ENCODE assay signal across 8 cellular contexts in the genomic region with DNA sequence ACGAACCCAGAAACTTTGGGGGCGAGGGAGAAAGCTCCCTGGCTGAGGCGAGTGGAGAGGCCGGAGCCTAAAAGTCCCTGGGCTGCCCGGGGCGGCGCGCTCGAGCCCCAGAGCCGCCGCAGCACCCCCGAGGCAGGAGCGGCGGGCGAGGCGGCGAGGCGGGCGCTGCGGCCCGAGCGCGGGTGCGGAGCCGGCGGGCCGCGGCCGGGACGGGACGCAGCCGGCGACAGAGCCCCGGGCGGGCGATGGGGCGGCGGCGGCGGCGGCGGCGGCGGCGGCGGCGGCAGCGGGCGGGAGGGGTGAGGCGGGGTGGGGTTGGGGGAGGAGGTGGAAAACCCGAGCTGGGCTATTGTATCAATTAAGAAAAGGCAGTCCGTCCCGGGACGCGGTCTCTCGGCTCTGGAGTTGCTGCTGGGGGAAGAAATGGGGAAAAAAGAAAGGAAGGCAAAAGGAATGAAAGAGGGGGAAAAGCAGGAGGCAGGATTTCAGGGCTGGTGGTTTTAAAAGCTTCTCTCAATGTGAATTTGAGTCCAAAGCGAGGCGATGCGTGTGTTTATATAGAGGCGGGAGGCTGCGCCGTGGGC. TPM values are rescaled to one million over a fixed set of nuclear protein-coding genes. Genes with fewer than 3 reads are reported as not detected.
A peak's percentile ranks its signal among the peaks of the same experiment; 100 is the strongest.
DNase-seq lines count a peak whose midpoint lies in the region; ATAC-seq and TF ChIP-seq lines count a peak whose summit lies in the region.

No MANE protein-coding gene starts in this region.

- ATAC-seq in aorta (ENCODE audit: low FRiP score): no peak
- no peak for ATAC-seq in GM18873 (IDR thresholded peaks at IDR 0.05; ENCODE audit: low FRiP score, unreplicated experiment)
- ATAC-seq in HG02885 (IDR thresholded peaks at IDR 0.05; ENCODE audit: poor library complexity, unreplicated experiment): no peak

- BruUV-seq in mammary epithelial cell (replicated peaks; lab: Mats Ljungman, UMichigan): no TSS peak

- CTCF ChIA-PET in mammary epithelial cell (lab: Charles Lee; ENCODE audit: low non-redundant PET): interaction anchor here (0.6 to 1.2 kb wide), 2 partner anchors 224 to 607 kb away, joined by 5 read pairs; no protein-coding TSS in a partner anchor

- intact Hi-C loops in mammary epithelial cell (cut with micrococcal nuclease): loop anchor here (1.0 to 5.0 kb wide), 2 partner anchors 111 to 219 kb away; no protein-coding TSS in a partner anchor
- intact Hi-C loops in aorta (cut with DNase I): loop anchor here (5.0 to 10.0 kb wide), 5 partner anchors 346 to 536 kb away; no protein-coding TSS in a partner anchor

- H3K4me3 ChIP-seq in BLaER1 treated with 17β-estradiol and CSF1 and Interleukin-3, amounts not matched to agents 10 nM and 100 nM: peak overlapping the region; percentile 44 to 70 (median 60); a peak in 19 of 20 replicates
- peak overlapping the region; percentile 16 for H3K4me3 ChIP-seq in Jurkat, Clone E6-1 (ENCODE audit: low read length)
- H3K4me3 ChIP-seq in mammary epithelial cell (replicated peaks in 1 of 3; ENCODE audit: insufficient read depth in 1 of 3, low read depth in 2 of 3, low read length in 3 of 3) (peak overlapping the region; percentile 46 to 53 (median 48)), aorta (ENCODE audit: low read length in 2 of 2) (peak overlapping the region; percentile 42 to 45)

- H3K27ac ChIP-seq in BLaER1 treated with 17β-estradiol and CSF1 and Interleukin-3, amounts not matched to agents 10 nM and 100 nM: no peak overlapping the region
- H3K27ac ChIP-seq in mammary epithelial cell (ENCODE audit: insufficient read depth, low read depth, low read length) (no peak overlapping the region), aorta (ENCODE audit: low read depth in 1 of 2, low read length in 2 of 2) (no peak overlapping the region)

- no peak for TF ChIP-seq CTCF in mammary epithelial cell (conservative IDR thresholded peaks at IDR 0.05 in 1 of 2, IDR thresholded peaks at IDR 0.05 in 1 of 2; ENCODE audit: extremely low read depth in 1 of 2, insufficient read depth in 1 of 2, low read depth in 1 of 2, low read length in 2 of 2)

- peaks cover 0 to 10% (median 0%) of the 10 kb centered on the region in 11 experiments; a peak in 10 of 22 replicates for H3K9me3 ChIP-seq in BLaER1 treated with 17β-estradiol and CSF1 and Interleukin-3, amounts not matched to agents 10 nM and 100 nM (replicated peaks in 1 of 11)
- H3K9me3 ChIP-seq in mammary epithelial cell (replicated peaks; ENCODE audit: insufficient read depth, low read length): no peaks in the 10 kb centered on the region
- no peaks in the 10 kb centered on the region for H3K9me3 ChIP-seq in aorta (ENCODE audit: control insufficient read depth, low read length)

- H3K9ac ChIP-seq in BLaER1 treated with 17β-estradiol and CSF1 and Interleukin-3, amounts not matched to agents 10 nM and 100 nM: peak overlapping the region in 4 of 11 experiments; percentile 15 to 60 (median 42); a peak in 3 of 22 replicates
- H3K9ac ChIP-seq in mammary epithelial cell (ENCODE audit: insufficient read depth, low read length): no peak overlapping the region

- H3K79me2 ChIP-seq in mammary epithelial cell (ENCODE audit: insufficient read depth, low read length): no peaks in the 10 kb centered on the region

- H3K27me3 ChIP-seq in BLaER1 treated with 17β-estradiol and CSF1 and Interleukin-3, amounts not matched to agents 10 nM and 100 nM: peaks cover 72 to 83% (median 80%) of the 10 kb centered on the region in 11 experiments
- peaks cover 22% of the 10 kb centered on the region for H3K27me3 ChIP-seq in mammary epithelial cell (ENCODE audit: insufficient read depth, low read length)
- H3K27me3 ChIP-seq in aorta (ENCODE audit: control insufficient read depth in 1 of 2, insufficient read depth in 2 of 2, low read length in 1 of 2): no peaks in the 10 kb centered on the region

- dilution Hi-C loops in mammary epithelial cell (cut with HindIII; ENCODE audit: low sequenced_read_pairs): loop anchor here (25.0 kb wide), 2 partner anchors 211 to 561 kb away; no protein-coding TSS in a partner anchor

- H4K20me1 ChIP-seq in BLaER1 treated with 17β-estradiol and CSF1 and Interleukin-3, amounts not matched to agents 10 nM and 100 nM: peaks cover 0 to 65% (median 52%) of the 10 kb centered on the region in 11 experiments; a peak in 19 of 22 replicates
- no peaks in the 10 kb centered on the region for H4K20me1 ChIP-seq in mammary epithelial cell (ENCODE audit: insufficient read depth, low read length)

- H2AFZ ChIP-seq in mammary epithelial cell (ENCODE audit: low read depth, low read length): peak overlapping the region; percentile 50

- no peaks in the 10 kb centered on the region for H3K36me3 ChIP-seq in BLaER1 treated with 17β-estradiol and CSF1 and Interleukin-3, amounts not matched to agents 10 nM and 100 nM
- no peaks in the 10 kb centered on the region for H3K36me3 ChIP-seq in mammary epithelial cell (ENCODE audit: insufficient read depth, low read length)
- H3K36me3 ChIP-seq in aorta (ENCODE audit: control insufficient read depth in 1 of 2, insufficient read depth in 2 of 2, low read length in 1 of 2): no peaks in the 10 kb centered on the region

- in situ Hi-C loops in mammary epithelial cell (cut with MboI; ENCODE audit: low sequenced_read_pairs in 2 of 2): loop anchor here in 1 of 2 donors (5.0 kb wide), 1 partner anchor 341 kb away; no protein-coding TSS in a partner anchor

- no CpG with 5 or more reads among the region's 62 CpGs for WGBS in mammary epithelial cell (ENCODE audit: low coverage, missing lambda C conversion rate)
- 0 to 1% methylated on average over 26 to 62 of the region's 62 CpGs for WGBS in aorta, 2 donors

- no peak for DNase-seq in Jurkat, Clone E6-1 (ENCODE audit: low read depth, low spot score)
- DNase-seq in mammary epithelial cell (no peak), mesenteric fat pad (ENCODE audit: low spot score) (peak; percentile 87), aorta (peak; percentile 44 to 73), NCI-H82 treated with DMSO at 0.1 percent for 48 hours (lab: John Stamatoyannopoulos, UW; ENCODE audit: unreplicated experiment) (no peak)

- peak overlapping the region; percentile 85 to 99 (median 97) for H3K4me2 ChIP-seq in BLaER1 treated with 17β-estradiol and CSF1 and Interleukin-3, amounts not matched to agents 10 nM and 100 nM
- H3K4me2 ChIP-seq in mammary epithelial cell (ENCODE audit: insufficient read depth, low read depth, low read length): peak overlapping the region; percentile 94

- H3K4me1 ChIP-seq in BLaER1 treated with 17β-estradiol and CSF1 and Interleukin-3, amounts not matched to agents 10 nM and 100 nM: peaks cover 40 to 60% (median 51%) of the 10 kb centered on the region in 10 experiments
- H3K4me1 ChIP-seq in mammary epithelial cell (ENCODE audit: insufficient read depth, low read length): peaks cover 39% of the 10 kb centered on the region
- no peaks in the 10 kb centered on the region for H3K4me1 ChIP-seq in aorta (ENCODE audit: control insufficient read depth in 1 of 2, insufficient read depth in 2 of 2, low read length in 2 of 2)

RNA-seq across cellular contexts. Expression of a gene that starts 0.8 kb away (rescaled TPM):
- polyA plus RNA-seq in Jurkat, Clone E6-1 (2012; ENCODE audit: insufficient read depth, insufficient read length): 11.7 TPM
- total RNA-seq in mammary epithelial cell (1 to 10 TPM in 1 of 2 donors, under 1 TPM in 1; 0.50 to 8.6 TPM), mesenteric fat pad (41.9 TPM), aorta (10 to 100 TPM in 1 of 2 donors, 1 to 10 TPM in 1; 8.8 to 12.9 TPM)
- polyA plus RNA-seq in mammary epithelial cell (1.6 TPM), aorta (1 to 10 TPM; 1.4 to 2.0 TPM)
- 3.3 TPM for polyA minus RNA-seq in mammary epithelial cell

Comparison
In these comparisons a context has a peak if more than half of its experiments do, and no peak if none do; other contexts are left out.
1. DNase-seq: peak in mesenteric fat pad (single experiment) and aorta (2 of 2); none in Jurkat, Clone E6-1 (single experiment), mammary epithelial cell (single experiment) and NCI-H82 treated with DMSO at 0.1 percent for 48 hours (single experiment).
2. Peak in every context shown above with its lines, with median percentiles within 50 percentile points of each other: H3K4me3 ChIP-seq.